14 cellular contexts compared by ENCODE assay signal in genomic region chr13:74306496-74306895, GRCh38.
DNase-seq lines count a peak whose midpoint lies in the region; ATAC-seq, FAIRE-seq and TF ChIP-seq lines count a peak whose summit lies in the region.
"Had no signal": no experiment of that assay in that cellular context is flagged by ENCODE, and none has a peak within 500 bp of the region (broad histone marks: within the 10 kb centered on the region; RNA-seq: fewer than 3 reads in every experiment).

No MANE protein-coding gene starts in this region.

- H3K27ac ChIP-seq in astrocyte (ENCODE audit: low read depth, low read length), result no peak overlapping the region
- H3K27ac ChIP-seq: A549 had no signal

- no peak overlapping the region for H3K4me3 Mint-ChIP-seq in astrocyte (ENCODE audit: unreplicated experiment)
- no peak overlapping the region for H3K4me3 Mint-ChIP-seq in memory B cell
- H3K4me3 Mint-ChIP-seq: naive thymus-derived CD4-positive, alpha-beta T cell; stimulated activated memory B cell treated with anti-CD40 and anti-IgM and Interleukin-4, amounts not matched to agents 10 μg/mL and 1 μg/mL and 100 μg/mL, for 72 hours had no signal

- no peak overlapping the region for H3K4me2 ChIP-seq in astrocyte (ENCODE audit: low read length)
- H3K4me2 ChIP-seq: A549 had no signal

- no peak overlapping the region for H3K4me3 ChIP-seq in astrocyte (ENCODE audit: insufficient read depth, low read depth, low read length)
- H3K4me3 ChIP-seq: A549, K562 had no signal

- H3K79me2 ChIP-seq in astrocyte (ENCODE audit: insufficient read depth, low read length), result no peaks in the 10 kb centered on the region

- H3K27ac Mint-ChIP-seq in astrocyte (ENCODE audit: unreplicated experiment), result no peak overlapping the region
- no peak overlapping the region for H3K27ac Mint-ChIP-seq in memory B cell
- H3K27ac Mint-ChIP-seq: stimulated activated memory B cell treated with anti-CD40 and anti-IgM and Interleukin-4, amounts not matched to agents 10 μg/mL and 1 μg/mL and 100 μg/mL, for 72 hours had no signal

- peak; percentile 57 for ATAC-seq in memory B cell (ENCODE audit: low read depth)
- ATAC-seq in HG03439 (IDR thresholded peaks at IDR 0.05; ENCODE audit: unreplicated experiment), result no peak
- no peak for ATAC-seq in GM19467 (IDR thresholded peaks at IDR 0.05; ENCODE audit: unreplicated experiment)
- no peak for ATAC-seq in GM21526 (IDR thresholded peaks at IDR 0.05; ENCODE audit: low FRiP score, unreplicated experiment)
- ATAC-seq: A549; K562; naive thymus-derived CD4-positive, alpha-beta T cell; stimulated activated memory B cell treated with anti-CD40 and anti-IgM and Interleukin-4, amounts not matched to agents 10 μg/mL and 1 μg/mL and 100 μg/mL, for 72 hours had no signal

- no peaks in the 10 kb centered on the region for H3K9me3 ChIP-seq in astrocyte (ENCODE audit: insufficient read depth, low read depth, low read length)
- H3K9me3 ChIP-seq: A549 had no signal

- no peaks in the 10 kb centered on the region for H3K36me3 ChIP-seq in astrocyte (ENCODE audit: insufficient read depth, low read length)

- H3K27me3 Mint-ChIP-seq in astrocyte (ENCODE audit: low read depth, unreplicated experiment) (no peaks in the 10 kb centered on the region), memory B cell (peaks cover 5% of the 10 kb centered on the region)
- H3K27me3 Mint-ChIP-seq: naive thymus-derived CD4-positive, alpha-beta T cell had no signal

- no peak overlapping the region for H3K9ac ChIP-seq in astrocyte (ENCODE audit: low read length)

- no peaks in the 10 kb centered on the region for H3K27me3 ChIP-seq in astrocyte (ENCODE audit: insufficient read depth, low read length)

- no peak overlapping the region for H2AFZ ChIP-seq in astrocyte (ENCODE audit: low read depth, low read length)

- no peaks in the 10 kb centered on the region for H4K20me1 ChIP-seq in astrocyte (ENCODE audit: insufficient read depth, low read length)

- no peak for TF ChIP-seq CTCF in astrocyte (IDR thresholded peaks at IDR 0.05; ENCODE audit: insufficient read depth, low read depth, low read length)

- H3K36me3 Mint-ChIP-seq in astrocyte (ENCODE audit: low read depth, unreplicated experiment) (no peaks in the 10 kb centered on the region), memory B cell (peaks cover 2% of the 10 kb centered on the region)

- peaks cover 12% of the 10 kb centered on the region for H3K4me1 Mint-ChIP-seq in astrocyte (ENCODE audit: low read depth, unreplicated experiment)
- no peaks in the 10 kb centered on the region for H3K4me1 Mint-ChIP-seq in memory B cell
- H3K4me1 Mint-ChIP-seq: stimulated activated memory B cell treated with anti-CD40 and anti-IgM and Interleukin-4, amounts not matched to agents 10 μg/mL and 1 μg/mL and 100 μg/mL, for 72 hours had no signal

- H3K9me3 Mint-ChIP-seq in astrocyte (ENCODE audit: unreplicated experiment), result no peaks in the 10 kb centered on the region
- peaks cover 2% of the 10 kb centered on the region for H3K9me3 Mint-ChIP-seq in memory B cell

- DNase-seq in NCI-H2171 treated with DMSO at 0.1 percent for 48 hours (lab: John Stamatoyannopoulos, UW) (peak; percentile 66), NCI-H2171 (lab: John Stamatoyannopoulos, UW) (no peak), M059J (ENCODE audit: low read depth) (peak; percentile 67), astrocyte (ENCODE audit: low read depth) (peak; percentile 32), memory B cell (ENCODE audit: low spot score in 2 of 2) (no peak)
- DNase-seq: activated T-cell treated with anti-CD3 and anti-CD28 coated beads, Interleukin-2, amount 50 U/mL, for 48 hours; cortex of kidney; naive thymus-derived CD4-positive, alpha-beta T cell had no signal

- FAIRE-seq in astrocyte (lab: Jason Lieb, UNC), result no peak
- FAIRE-seq: A549, K562 had no signal

- peaks cover 3% of the 10 kb centered on the region for H3K4me1 ChIP-seq in astrocyte (ENCODE audit: insufficient read depth, low read length)
- H3K4me1 ChIP-seq: A549 had no signal

Comparison
In these comparisons a context has a peak if more than half of its experiments do, and no peak if none do; other contexts are left out.
1. DNase-seq: peak in NCI-H2171 treated with DMSO at 0.1 percent for 48 hours (single experiment), M059J (single experiment) and astrocyte (single experiment); none in NCI-H2171 (single experiment) and memory B cell (0 of 2).